ENCODE assay signal across 9 cellular contexts in the genomic region with DNA sequence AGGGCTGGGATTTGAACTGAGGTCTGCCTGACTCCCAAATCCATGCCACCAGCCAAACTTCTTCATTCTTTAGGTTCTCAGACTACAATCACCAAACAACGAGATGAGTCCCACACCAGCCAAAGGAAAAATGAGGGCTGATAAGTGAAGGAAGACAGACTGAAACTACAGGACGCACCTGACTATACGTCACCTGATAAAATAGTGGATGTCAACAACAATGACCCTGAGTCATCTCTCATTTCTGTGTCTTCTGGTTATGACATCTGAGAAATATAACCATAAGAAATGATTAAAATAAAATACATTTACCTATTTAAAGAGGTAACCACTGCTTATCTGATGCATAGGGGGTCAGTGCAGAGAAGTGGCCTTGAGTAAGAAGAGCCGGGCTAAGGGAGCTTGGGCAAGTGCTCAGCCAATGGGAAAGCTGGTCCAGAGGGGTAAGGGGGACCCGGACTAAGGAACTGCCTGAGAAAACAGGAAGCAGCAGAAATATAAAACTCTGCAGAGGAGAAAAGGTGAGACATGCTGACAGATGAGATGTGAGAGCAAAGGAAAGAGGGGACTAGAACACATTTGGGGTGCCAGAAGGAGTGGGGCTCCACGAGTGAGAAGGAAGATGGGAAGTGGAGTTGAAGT. TPM values are rescaled to one million over a fixed set of nuclear protein-coding genes. Genes with fewer than 3 reads are reported as not detected.
DNase-seq lines count a peak whose midpoint lies in the region; ATAC-seq and TF ChIP-seq lines count a peak whose summit lies in the region.
"Had no signal": no experiment of that assay in that cellular context is flagged by ENCODE, and none has a peak within 500 bp of the region (broad histone marks: within the 10 kb centered on the region; RNA-seq: fewer than 3 reads in every experiment).

No MANE protein-coding gene starts in this region.

- DNase-seq in activated naive CD4-positive, alpha-beta T cell treated with anti-CD3 and anti-CD28 coated beads for 36 hours = no peak
- DNase-seq in activated naive CD4-positive, alpha-beta T cell treated with anti-CD3 and anti-CD28 coated beads, Interleukin-2, amount 10 ng/mL, durations not matched to agents 7 days and 5 days = no peak
- no peak for DNase-seq in RWPE1 (ENCODE audit: low spot score)
- no peak for DNase-seq in glutamatergic neuron
- DNase-seq in stimulated activated naive B cell treated with anti-CD40 and anti-IgM and Interleukin-4, amounts not matched to agents 10 μg/mL and 1 μg/mL and 100 μg/mL, for 72 hours = no peak
- DNase-seq in NCI-H526 treated with DMSO at 0.1 percent for 48 hours (lab: John Stamatoyannopoulos, UW) = no peak
- DNase-seq in C1 segment of cervical spinal cord (lab: John Stamatoyannopoulos, UW) = no peak
- no peak for DNase-seq in kidney glomerular epithelial cell (lab: John Stamatoyannopoulos, UW)

- H3K27ac Mint-ChIP-seq in activated naive CD4-positive, alpha-beta T cell treated with anti-CD3 and anti-CD28 coated beads for 36 hours = peak overlapping the region; percentile 25
- H3K27ac Mint-ChIP-seq in activated naive CD4-positive, alpha-beta T cell treated with anti-CD3 and anti-CD28 coated beads, Interleukin-2, amount 10 ng/mL, durations not matched to agents 7 days and 5 days = no peak overlapping the region
- no peak overlapping the region for H3K27ac Mint-ChIP-seq in glutamatergic neuron (ENCODE audit: unreplicated experiment)
- peak overlapping the region; percentile 59 for H3K27ac Mint-ChIP-seq in stimulated activated naive B cell treated with anti-CD40 and anti-IgM and Interleukin-4, amounts not matched to agents 10 μg/mL and 1 μg/mL and 100 μg/mL, for 72 hours

- TF ChIP-seq CTCF in RWPE1 (conservative IDR thresholded peaks at IDR 0.05; ENCODE audit: low read depth) (no peak), glutamatergic neuron (IDR thresholded peaks at IDR 0.05; ENCODE audit: partially characterized antibody, unreplicated experiment) (no peak)

- peak overlapping the region; percentile 85 for H3K27ac ChIP-seq in RWPE1

- intact Hi-C loops in activated naive CD4-positive, alpha-beta T cell treated with anti-CD3 and anti-CD28 coated beads for 36 hours (cut with micrococcal nuclease) = loop anchor here (2.0 kb wide), 1 partner anchor 43 kb away; no protein-coding TSS in a partner anchor

- H3K27me3 Mint-ChIP-seq in activated naive CD4-positive, alpha-beta T cell treated with anti-CD3 and anti-CD28 coated beads for 36 hours (ENCODE audit: low read depth) = no peaks in the 10 kb centered on the region
- no peaks in the 10 kb centered on the region for H3K27me3 Mint-ChIP-seq in activated naive CD4-positive, alpha-beta T cell treated with anti-CD3 and anti-CD28 coated beads, Interleukin-2, amount 10 ng/mL, durations not matched to agents 7 days and 5 days
- peaks cover 3% of the 10 kb centered on the region for H3K27me3 Mint-ChIP-seq in glutamatergic neuron (ENCODE audit: unreplicated experiment)
- no peaks in the 10 kb centered on the region for H3K27me3 Mint-ChIP-seq in stimulated activated naive B cell treated with anti-CD40 and anti-IgM and Interleukin-4, amounts not matched to agents 10 μg/mL and 1 μg/mL and 100 μg/mL, for 72 hours

- CTCF ChIA-PET in activated naive CD4-positive, alpha-beta T cell treated with anti-CD3 and anti-CD28 coated beads for 36 hours (lab: Charles Lee) = interaction anchor here (1.5 kb wide), 1 partner anchor 107 kb away, joined by 4 read pairs; no protein-coding TSS in a partner anchor
- CTCF ChIA-PET in activated naive CD4-positive, alpha-beta T cell treated with anti-CD3 and anti-CD28 coated beads, Interleukin-2, amount 10 ng/mL, durations not matched to agents 7 days and 5 days (lab: Charles Lee) = no interaction called here
- CTCF ChIA-PET in RWPE1 (lab: Yijun Ruan, JAX) = no interaction called here

- H3K36me3 Mint-ChIP-seq in activated naive CD4-positive, alpha-beta T cell treated with anti-CD3 and anti-CD28 coated beads for 36 hours (ENCODE audit: low read depth) = peaks cover 3% of the 10 kb centered on the region
- peaks cover 5% of the 10 kb centered on the region for H3K36me3 Mint-ChIP-seq in activated naive CD4-positive, alpha-beta T cell treated with anti-CD3 and anti-CD28 coated beads, Interleukin-2, amount 10 ng/mL, durations not matched to agents 7 days and 5 days
- H3K36me3 Mint-ChIP-seq in glutamatergic neuron (ENCODE audit: unreplicated experiment) = peaks cover 4% of the 10 kb centered on the region
- peaks cover 12 to 27% of the 10 kb centered on the region in 2 donors for H3K36me3 Mint-ChIP-seq in stimulated activated naive B cell treated with anti-CD40 and anti-IgM and Interleukin-4, amounts not matched to agents 10 μg/mL and 1 μg/mL and 100 μg/mL, for 72 hours

- H3K4me3 Mint-ChIP-seq in activated naive CD4-positive, alpha-beta T cell treated with anti-CD3 and anti-CD28 coated beads for 36 hours = no peak overlapping the region
- H3K4me3 Mint-ChIP-seq in activated naive CD4-positive, alpha-beta T cell treated with anti-CD3 and anti-CD28 coated beads, Interleukin-2, amount 10 ng/mL, durations not matched to agents 7 days and 5 days = no peak overlapping the region
- H3K4me3 Mint-ChIP-seq in glutamatergic neuron (ENCODE audit: unreplicated experiment) = peak overlapping the region; percentile 44
- no peak overlapping the region for H3K4me3 Mint-ChIP-seq in stimulated activated naive B cell treated with anti-CD40 and anti-IgM and Interleukin-4, amounts not matched to agents 10 μg/mL and 1 μg/mL and 100 μg/mL, for 72 hours

- POLR2A ChIA-PET in RWPE1 (lab: Yijun Ruan, JAX; ENCODE audit: low non-redundant PET) = no interaction called here

- peak; percentile 27 to 57 for ATAC-seq in stimulated activated naive B cell treated with anti-CD40 and anti-IgM and Interleukin-4, amounts not matched to agents 10 μg/mL and 1 μg/mL and 100 μg/mL, for 72 hours (replicated peaks)
- ATAC-seq: HCT116 had no signal

- H3K9me3 Mint-ChIP-seq in activated naive CD4-positive, alpha-beta T cell treated with anti-CD3 and anti-CD28 coated beads for 36 hours = no peaks in the 10 kb centered on the region
- H3K9me3 Mint-ChIP-seq in activated naive CD4-positive, alpha-beta T cell treated with anti-CD3 and anti-CD28 coated beads, Interleukin-2, amount 10 ng/mL, durations not matched to agents 7 days and 5 days = no peaks in the 10 kb centered on the region
- H3K9me3 Mint-ChIP-seq in glutamatergic neuron (ENCODE audit: unreplicated experiment) = peaks cover 6% of the 10 kb centered on the region
- peaks cover 0 to 4% of the 10 kb centered on the region in 2 donors for H3K9me3 Mint-ChIP-seq in stimulated activated naive B cell treated with anti-CD40 and anti-IgM and Interleukin-4, amounts not matched to agents 10 μg/mL and 1 μg/mL and 100 μg/mL, for 72 hours

- H3K4me1 Mint-ChIP-seq in activated naive CD4-positive, alpha-beta T cell treated with anti-CD3 and anti-CD28 coated beads for 36 hours (ENCODE audit: low read depth) = peaks cover 44% of the 10 kb centered on the region
- H3K4me1 Mint-ChIP-seq in activated naive CD4-positive, alpha-beta T cell treated with anti-CD3 and anti-CD28 coated beads, Interleukin-2, amount 10 ng/mL, durations not matched to agents 7 days and 5 days = peaks cover 17% of the 10 kb centered on the region
- peaks cover 31% of the 10 kb centered on the region for H3K4me1 Mint-ChIP-seq in glutamatergic neuron (ENCODE audit: low read depth, unreplicated experiment)
- peaks cover 24 to 42% of the 10 kb centered on the region in 2 donors for H3K4me1 Mint-ChIP-seq in stimulated activated naive B cell treated with anti-CD40 and anti-IgM and Interleukin-4, amounts not matched to agents 10 μg/mL and 1 μg/mL and 100 μg/mL, for 72 hours

RNA-seq across cellular contexts. Expression of gene HIPK2, which starts 51.8 kb away (rescaled TPM):
- total RNA-seq in activated naive CD4-positive, alpha-beta T cell treated with anti-CD3 and anti-CD28 coated beads for 36 hours = 10 to 100 TPM; 16.8 to 17.3 TPM
- 36.9 TPM for total RNA-seq in glutamatergic neuron (ENCODE audit: unreplicated experiment)

Comparison
In these comparisons a context has a peak if more than half of its experiments do, and no peak if none do; other contexts are left out.
1. H3K27ac Mint-ChIP-seq: peak in activated naive CD4-positive, alpha-beta T cell treated with anti-CD3 and anti-CD28 coated beads for 36 hours (single experiment) and stimulated activated naive B cell treated with anti-CD40 and anti-IgM and Interleukin-4, amounts not matched to agents 10 μg/mL and 1 μg/mL and 100 μg/mL, for 72 hours (single experiment); none in activated naive CD4-positive, alpha-beta T cell treated with anti-CD3 and anti-CD28 coated beads, Interleukin-2, amount 10 ng/mL, durations not matched to agents 7 days and 5 days (single experiment) and glutamatergic neuron (single experiment).